ENCODE assay signal across 8 cellular contexts in the genomic region with DNA sequence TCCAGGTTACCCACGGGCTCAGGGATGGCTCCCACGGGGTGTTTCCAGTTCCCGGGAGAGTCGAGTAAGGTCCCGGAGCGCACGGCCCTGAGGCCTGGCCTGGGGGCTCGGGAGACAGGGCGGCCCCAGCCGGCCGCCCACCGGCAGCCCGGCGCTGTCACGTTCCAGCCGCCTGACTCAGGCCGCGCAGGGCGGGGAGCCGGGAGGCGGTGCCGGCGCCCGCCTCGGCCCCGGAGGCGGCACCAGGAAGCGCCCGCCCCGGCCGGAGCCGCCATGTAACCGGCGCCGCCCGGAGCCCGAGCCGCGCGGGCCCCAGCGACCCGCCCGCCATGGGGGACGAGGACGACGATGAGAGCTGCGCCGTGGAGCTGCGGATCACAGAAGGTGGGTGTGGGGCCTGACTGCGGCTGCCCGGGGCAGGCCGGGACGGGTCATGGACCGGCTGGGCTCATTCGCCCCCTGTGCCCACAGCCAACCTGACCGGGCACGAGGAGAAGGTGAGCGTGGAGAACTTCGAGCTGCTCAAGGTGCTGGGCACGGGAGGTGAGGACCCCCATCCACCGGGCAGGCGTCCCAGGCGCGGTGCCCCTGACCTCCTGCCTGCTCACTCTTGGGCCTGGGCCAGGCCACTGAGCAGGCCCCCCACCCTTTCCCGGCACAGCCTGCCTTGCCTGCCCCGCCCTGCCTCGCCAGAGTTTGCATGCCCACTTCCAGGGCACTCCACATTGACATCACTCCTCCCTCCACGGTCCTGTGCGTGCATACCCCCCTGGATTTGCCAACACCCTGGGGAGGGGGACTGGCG. TPM values are rescaled to one million over a fixed set of nuclear protein-coding genes. Genes with fewer than 3 reads are reported as not detected.
A peak's percentile ranks its signal among the peaks of the same experiment; 100 is the strongest.
DNase-seq lines count a peak whose midpoint lies in the region; ATAC-seq and TF ChIP-seq lines count a peak whose summit lies in the region.

Gene RPS6KA4 (plus strand): TSS at position 256 of the 805 bp plus-strand sequence. CDS start 74 bp downstream, at position 330.

- intact Hi-C loops in cardiac septum (cut with DNase I) = loop anchor here (2.0 kb wide), 1 partner anchor 40 kb away; the partner anchor contains the start of gene PRDX5

- DNase-seq in NCI-H2171 treated with DMSO at 0.1 percent for 48 hours (lab: John Stamatoyannopoulos, UW) (peak; percentile 30), NCI-H2171 (lab: John Stamatoyannopoulos, UW) (no peak), RPMI8226 (peak; percentile 81), amygdala (lab: John Stamatoyannopoulos, UW) (peak in 34 of 56 donors; percentile 12 to 80 (median 45)), cardiac septum (ENCODE audit: low spot score) (peak; percentile 84), omental fat pad (ENCODE audit: low spot score) (no peak)

- no peak for TF ChIP-seq CTCF in omental fat pad (IDR thresholded peaks at IDR 0.05)

- ATAC-seq in HG03095 (IDR thresholded peaks at IDR 0.05; ENCODE audit: unreplicated experiment) (peak; percentile 48), omental fat pad (ENCODE audit: low FRiP score) (peak; percentile 86), HG03159 (IDR thresholded peaks at IDR 0.05; ENCODE audit: unreplicated experiment) (no peak)

RNA-seq across cellular contexts. Expression of gene RPS6KA4, which starts in this region (rescaled TPM):
- total RNA-seq in cardiac septum = 15.4 TPM
- 10 to 100 TPM; 15.7 to 64.2 (median 28.1) TPM for total RNA-seq in omental fat pad

Comparison
In these comparisons a context has a peak if more than half of its experiments do, and no peak if none do; other contexts are left out.
1. DNase-seq: peak in NCI-H2171 treated with DMSO at 0.1 percent for 48 hours (single experiment), RPMI8226 (single experiment), amygdala (34 of 56) and cardiac septum (single experiment); none in NCI-H2171 (single experiment) and omental fat pad (single experiment).